ENCODE assay signal across 12 cellular contexts in genomic region chr14:50740858-50741257, GRCh38.
DNase-seq lines count a peak whose midpoint lies in the region; ATAC-seq and TF ChIP-seq lines count a peak whose summit lies in the region.
"Had no signal": no experiment of that assay in that cellular context is flagged by ENCODE, and none has a peak within 500 bp of the region (broad histone marks: within the 10 kb centered on the region; RNA-seq: fewer than 3 reads in every experiment).

No MANE protein-coding gene starts in this region.

- no peak for DNase-seq in activated naive CD4-positive, alpha-beta T cell treated with anti-CD3 and anti-CD28 coated beads, Interleukin-2, amount 10 ng/mL, durations not matched to agents 7 days and 5 days
- DNase-seq in activated naive CD4-positive, alpha-beta T cell (lab: John Stamatoyannopoulos, UW), result no peak
- no peak for DNase-seq in T-helper 2 cell treated with Interferon-gamma antibody and Interleukin-4, amounts not matched to agents 5 μg/mL and 100 μg/mL, for 36 hours (ENCODE audit: low spot score)
- DNase-seq in fibroblast of gingiva (ENCODE audit: low read depth) (peak; percentile 70), tibial artery (no peak), caudate nucleus (lab: John Stamatoyannopoulos, UW) (no peak), SW480 (ENCODE audit: low spot score) (no peak)
- DNase-seq: C1 segment of cervical spinal cord, NCI-H1417 had no signal

- CTCF ChIA-PET in activated naive CD4-positive, alpha-beta T cell treated with anti-CD3 and anti-CD28 coated beads, Interleukin-2, amount 10 ng/mL, durations not matched to agents 7 days and 5 days (lab: Charles Lee), result interaction anchor here (1.6 to 2.1 kb wide), 2 partner anchors 26 to 35 kb away, joined by 5 to 6 read pairs; no protein-coding TSS in a partner anchor

- intact Hi-C loops in tibial artery (cut with DNase I; ENCODE audit: low total_unique reads), result no loop called here

- peaks cover 27 to 56% (median 34%) of the 10 kb centered on the region in 3 donors for H3K36me3 ChIP-seq in tibial artery

- no peak for TF ChIP-seq CTCF in tibial artery (IDR thresholded peaks at IDR 0.05)

- ATAC-seq in esophagus mucosa, result no peak

- H3K4me3 ChIP-seq in tibial artery, result no peak overlapping the region
- H3K4me3 ChIP-seq: tibial nerve had no signal

- H3K4me1 Mint-ChIP-seq in activated naive CD4-positive, alpha-beta T cell treated with anti-CD3 and anti-CD28 coated beads, Interleukin-2, amount 10 ng/mL, durations not matched to agents 7 days and 5 days, result peaks cover 40% of the 10 kb centered on the region
- H3K4me1 Mint-ChIP-seq in T-helper 2 cell treated with Interferon-gamma antibody and Interleukin-4, amounts not matched to agents 5 μg/mL and 100 μg/mL, for 36 hours (ENCODE audit: low read depth), result peaks cover 28% of the 10 kb centered on the region

- no peaks in the 10 kb centered on the region for H3K27me3 ChIP-seq in tibial artery
- H3K27me3 ChIP-seq: tibial nerve had no signal

- peaks cover 0 to 25% (median 4%) of the 10 kb centered on the region in 4 donors for H3K4me1 ChIP-seq in tibial artery

- no peaks in the 10 kb centered on the region for H3K9me3 Mint-ChIP-seq in activated naive CD4-positive, alpha-beta T cell treated with anti-CD3 and anti-CD28 coated beads, Interleukin-2, amount 10 ng/mL, durations not matched to agents 7 days and 5 days
- no peaks in the 10 kb centered on the region for H3K9me3 Mint-ChIP-seq in T-helper 2 cell treated with Interferon-gamma antibody and Interleukin-4, amounts not matched to agents 5 μg/mL and 100 μg/mL, for 36 hours

- H3K9me3 ChIP-seq in tibial artery, result no peaks in the 10 kb centered on the region
- H3K9me3 ChIP-seq: tibial nerve had no signal

- peak overlapping the region; percentile 53 to 61 for H3K27ac ChIP-seq in tibial artery
- H3K27ac ChIP-seq in caudate nucleus (ENCODE audit: low read depth, low read length), result no peak overlapping the region
- H3K27ac ChIP-seq: HL-60 had no signal

- H3K36me3 Mint-ChIP-seq in activated naive CD4-positive, alpha-beta T cell treated with anti-CD3 and anti-CD28 coated beads, Interleukin-2, amount 10 ng/mL, durations not matched to agents 7 days and 5 days, result peaks cover 58% of the 10 kb centered on the region
- H3K36me3 Mint-ChIP-seq in T-helper 2 cell treated with Interferon-gamma antibody and Interleukin-4, amounts not matched to agents 5 μg/mL and 100 μg/mL, for 36 hours (ENCODE audit: low read depth), result peaks cover 59% of the 10 kb centered on the region

- H3K27me3 Mint-ChIP-seq in activated naive CD4-positive, alpha-beta T cell treated with anti-CD3 and anti-CD28 coated beads, Interleukin-2, amount 10 ng/mL, durations not matched to agents 7 days and 5 days, result no peaks in the 10 kb centered on the region
- no peaks in the 10 kb centered on the region for H3K27me3 Mint-ChIP-seq in T-helper 2 cell treated with Interferon-gamma antibody and Interleukin-4, amounts not matched to agents 5 μg/mL and 100 μg/mL, for 36 hours (ENCODE audit: low read depth)

- H3K4me3 Mint-ChIP-seq in activated naive CD4-positive, alpha-beta T cell treated with anti-CD3 and anti-CD28 coated beads, Interleukin-2, amount 10 ng/mL, durations not matched to agents 7 days and 5 days, result no peak overlapping the region
- peak overlapping the region; percentile 63 for H3K4me3 Mint-ChIP-seq in T-helper 2 cell treated with Interferon-gamma antibody and Interleukin-4, amounts not matched to agents 5 μg/mL and 100 μg/mL, for 36 hours

- H3K27ac Mint-ChIP-seq in activated naive CD4-positive, alpha-beta T cell treated with anti-CD3 and anti-CD28 coated beads, Interleukin-2, amount 10 ng/mL, durations not matched to agents 7 days and 5 days, result peak overlapping the region; percentile 85
- H3K27ac Mint-ChIP-seq in T-helper 2 cell treated with Interferon-gamma antibody and Interleukin-4, amounts not matched to agents 5 μg/mL and 100 μg/mL, for 36 hours, result peak overlapping the region; percentile 73
